7 cellular contexts compared by ENCODE assay signal in the genomic region with DNA sequence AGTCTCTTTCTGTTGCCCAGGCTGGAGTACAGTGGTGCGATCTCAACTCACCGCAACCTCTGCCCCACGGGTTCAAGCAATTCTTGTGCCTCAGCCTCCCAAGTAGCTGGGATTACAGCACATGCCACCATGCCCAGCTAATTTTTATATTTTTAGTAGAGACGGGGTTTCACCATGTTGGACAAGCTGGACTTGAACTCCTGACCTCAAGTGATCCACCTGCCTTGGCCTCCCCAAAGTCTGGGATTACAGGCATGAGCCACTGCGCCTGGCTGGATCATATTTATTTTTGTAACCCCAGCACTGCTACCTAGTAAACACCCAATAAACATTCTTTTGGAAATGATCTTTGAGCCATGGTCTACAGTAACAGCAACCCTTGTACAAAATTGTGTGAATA. TPM values are rescaled to one million over a fixed set of nuclear protein-coding genes. Genes with fewer than 3 reads are reported as not detected.
"Had no signal": no experiment of that assay in that cellular context is flagged by ENCODE, and none has a peak within 500 bp of the region (broad histone marks: within the 10 kb centered on the region; RNA-seq: fewer than 3 reads in every experiment).

No MANE protein-coding gene starts in this region.

RNA-seq across cellular contexts. Expression of a gene that starts 21.0 kb away (rescaled TPM):
- total RNA-seq: activated B cell treated with CpG ODN at 0.5 μM for 24 hours, esophagus mucosa, osteocyte, posterior vena cava, renal cortical epithelial cell, right lobe of liver, skeletal muscle tissue had no signal
